Comparison of ENCODE assay signal across 8 cellular contexts in the genomic region with DNA sequence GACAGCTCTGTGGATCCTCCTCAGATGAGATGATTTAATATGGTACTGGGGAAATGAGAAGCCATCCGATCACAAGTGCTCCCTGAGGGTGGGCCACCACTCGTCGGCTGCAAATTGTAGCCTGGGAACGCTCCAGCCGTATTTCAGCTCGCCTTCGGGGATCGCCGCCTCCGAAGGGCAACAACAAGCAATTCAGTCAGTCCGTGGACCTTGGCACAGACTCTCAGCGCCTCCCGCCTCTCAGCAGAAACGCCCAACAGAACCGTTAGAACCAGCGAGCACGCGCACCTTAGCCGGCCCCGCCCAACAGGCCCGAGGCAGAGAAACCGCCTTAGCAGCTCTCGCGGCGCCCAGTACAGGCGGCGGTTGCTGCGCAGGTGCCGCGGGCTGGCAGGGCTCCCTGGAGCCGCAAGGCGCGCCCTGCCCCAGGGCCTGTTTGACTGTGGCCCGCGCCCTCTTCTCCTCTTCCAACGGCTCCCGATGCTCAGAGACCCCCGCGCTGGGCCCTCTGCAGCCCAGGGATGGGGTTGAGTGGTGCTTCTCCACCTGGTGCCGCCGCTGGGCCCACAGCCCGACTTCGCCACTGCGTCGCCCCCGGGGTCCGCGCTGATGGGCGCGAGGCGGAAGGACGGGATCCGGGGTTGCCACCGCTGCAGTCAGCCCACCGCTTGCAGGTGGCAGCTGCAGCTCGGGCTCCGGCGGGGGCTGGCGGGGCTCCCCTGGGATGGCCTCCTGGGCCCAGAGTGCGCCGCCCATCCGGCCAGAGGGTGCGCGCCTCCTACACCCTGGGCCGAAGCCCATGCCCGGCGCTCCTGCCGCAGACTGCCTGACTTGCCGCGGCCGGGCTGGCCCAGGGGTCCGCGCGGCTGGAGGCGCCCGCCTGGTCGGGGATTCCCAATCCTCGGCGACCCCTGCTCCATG.
DNase-seq lines count a peak whose midpoint lies in the region; ATAC-seq and TF ChIP-seq lines count a peak whose summit lies in the region.
"Not testable (repeated sequence)": the region's sequence is repeated elsewhere in the genome, so short reads cannot be mapped to it uniquely, and the experiment has no call there.

No MANE protein-coding gene starts in this region.

- peak overlapping the region in 4 of 11 experiments; percentile 28 to 67 (median 42); a peak in 5 of 22 replicates for H3K27ac ChIP-seq in BLaER1 treated with 17β-estradiol and CSF1 and Interleukin-3, amounts not matched to agents 10 nM and 100 nM
- H3K27ac ChIP-seq in WERI-Rb-1, result peak overlapping the region; percentile 33
- not testable (repeated sequence) for H3K27ac ChIP-seq in ascending aorta; naive thymus-derived CD4-positive, alpha-beta T cell (ENCODE audit: low read depth, low read length)

- H3K9ac ChIP-seq in BLaER1 treated with 17β-estradiol and CSF1 and Interleukin-3, amounts not matched to agents 10 nM and 100 nM, result peak overlapping the region in 9 of 11 experiments; percentile 40 to 74 (median 58); a peak in 17 of 22 replicates

- H3K36me3 ChIP-seq in BLaER1 treated with 17β-estradiol and CSF1 and Interleukin-3, amounts not matched to agents 10 nM and 100 nM; H7 (replicated peaks; ENCODE audit: control insufficient read depth, insufficient read depth, low read length); WERI-Rb-1; ascending aorta; naive thymus-derived CD4-positive, alpha-beta T cell (ENCODE audit: control insufficient read depth in 2 of 3, insufficient read depth in 3 of 3, low read length in 3 of 3): not testable (repeated sequence)

- intact Hi-C loops in ascending aorta (cut with DNase I); Right ventricle myocardium superior (cut with DNase I): not testable (repeated sequence)
- intact Hi-C loops in naive thymus-derived CD4-positive, alpha-beta T cell (cut with micrococcal nuclease), result loop anchor here in 1 of 2 donors (1.0 kb wide), 1 partner anchor 19 kb away; no protein-coding TSS in a partner anchor

- H4K20me1 ChIP-seq in BLaER1 treated with 17β-estradiol and CSF1 and Interleukin-3, amounts not matched to agents 10 nM and 100 nM, result not testable (repeated sequence)

- not testable (repeated sequence) for H3K9me3 ChIP-seq in BLaER1 treated with 17β-estradiol and CSF1 and Interleukin-3, amounts not matched to agents 10 nM and 100 nM (replicated peaks in 1 of 11); WERI-Rb-1 (ENCODE audit: severe bottlenecking); ascending aorta; naive thymus-derived CD4-positive, alpha-beta T cell (ENCODE audit: control insufficient read depth in 2 of 3, low read length in 3 of 3)

- TF ChIP-seq CTCF in WERI-Rb-1 (IDR thresholded peaks at IDR 0.05; ENCODE audit: low read depth, low read length); ascending aorta (IDR thresholded peaks at IDR 0.05): not testable (repeated sequence)

- H3K4me3 Mint-ChIP-seq in naive thymus-derived CD4-positive, alpha-beta T cell, result peak overlapping the region in 9 of 10 donors; percentile 20 to 84 (median 74)

- DNase-seq in H7 (peak; percentile 74), NCI-H2171 treated with DMSO at 0.1 percent for 48 hours (lab: John Stamatoyannopoulos, UW) (peak; percentile 52), WERI-Rb-1 (peak; percentile 75), Right ventricle myocardium superior (peak; percentile 45)
- not testable (repeated sequence) for DNase-seq in ascending aorta (ENCODE audit: low spot score in 2 of 2)
- peak in 2 of 9 donors; percentile 29 to 57 for DNase-seq in naive thymus-derived CD4-positive, alpha-beta T cell
- peak; percentile 44 to 45 for DNase-seq in stimulated activated CD4-positive, alpha-beta T cell treated with anti-CD3 and anti-CD28 coated beads, Interleukin-4, amount 100 ng/mL, for 4 hours

- peak overlapping the region; percentile 90 to 99 (median 97) for H3K4me2 ChIP-seq in BLaER1 treated with 17β-estradiol and CSF1 and Interleukin-3, amounts not matched to agents 10 nM and 100 nM

- H3K27me3 Mint-ChIP-seq in naive thymus-derived CD4-positive, alpha-beta T cell, result peaks cover 45 to 57% (median 52%) of the 10 kb centered on the region in 5 donors

- H3K27me3 ChIP-seq in BLaER1 treated with 17β-estradiol and CSF1 and Interleukin-3, amounts not matched to agents 10 nM and 100 nM, result peaks cover 0 to 27% (median 0%) of the 10 kb centered on the region in 11 experiments; a peak in 10 of 22 replicates
- peaks cover 21% of the 10 kb centered on the region for H3K27me3 ChIP-seq in H7 (ENCODE audit: control insufficient read depth, insufficient read depth, low read length)
- H3K27me3 ChIP-seq in WERI-Rb-1 (ENCODE audit: insufficient read depth, low read depth, severe bottlenecking); ascending aorta; naive thymus-derived CD4-positive, alpha-beta T cell (ENCODE audit: control insufficient read depth in 2 of 2, insufficient read depth in 2 of 2, low read length in 2 of 2): not testable (repeated sequence)

- peak overlapping the region; percentile 51 to 74 (median 62) for H3K4me3 ChIP-seq in BLaER1 treated with 17β-estradiol and CSF1 and Interleukin-3, amounts not matched to agents 10 nM and 100 nM
- H3K4me3 ChIP-seq in H7 (ENCODE audit: insufficient read depth, low read depth, low read length) (peak overlapping the region; percentile 37), WERI-Rb-1 (ENCODE audit: low read depth, low read length) (peak overlapping the region; percentile 40), ascending aorta (peak overlapping the region; percentile 36 to 55)
- not testable (repeated sequence) for H3K4me3 ChIP-seq in naive thymus-derived CD4-positive, alpha-beta T cell (ENCODE audit: low read length)

- CTCF ChIA-PET in naive thymus-derived CD4-positive, alpha-beta T cell (lab: Charles Lee), result not testable (repeated sequence)

- H3K4me1 ChIP-seq in BLaER1 treated with 17β-estradiol and CSF1 and Interleukin-3, amounts not matched to agents 10 nM and 100 nM, result peaks cover 0 to 31% (median 21%) of the 10 kb centered on the region in 10 experiments; a peak in 13 of 20 replicates
- H3K4me1 ChIP-seq in ascending aorta; naive thymus-derived CD4-positive, alpha-beta T cell (ENCODE audit: control insufficient read depth in 2 of 2, insufficient read depth in 2 of 2, low read length in 2 of 2): not testable (repeated sequence)

- peaks cover 6 to 12% (median 8%) of the 10 kb centered on the region in 7 donors for H3K4me1 Mint-ChIP-seq in naive thymus-derived CD4-positive, alpha-beta T cell

- H3K9me3 Mint-ChIP-seq in naive thymus-derived CD4-positive, alpha-beta T cell, result not testable (repeated sequence)

- POLR2A ChIA-PET in naive thymus-derived CD4-positive, alpha-beta T cell (lab: Charles Lee), result not testable (repeated sequence)

- ATAC-seq in Right ventricle myocardium superior (ENCODE audit: poor library complexity), result peak; percentile 55
- not testable (repeated sequence) for ATAC-seq in naive thymus-derived CD4-positive, alpha-beta T cell

- H3K36me3 Mint-ChIP-seq in naive thymus-derived CD4-positive, alpha-beta T cell, result not testable (repeated sequence)

- peak overlapping the region in 1 of 9 donors; percentile 75 for H3K27ac Mint-ChIP-seq in naive thymus-derived CD4-positive, alpha-beta T cell
